In the genomic region with DNA sequence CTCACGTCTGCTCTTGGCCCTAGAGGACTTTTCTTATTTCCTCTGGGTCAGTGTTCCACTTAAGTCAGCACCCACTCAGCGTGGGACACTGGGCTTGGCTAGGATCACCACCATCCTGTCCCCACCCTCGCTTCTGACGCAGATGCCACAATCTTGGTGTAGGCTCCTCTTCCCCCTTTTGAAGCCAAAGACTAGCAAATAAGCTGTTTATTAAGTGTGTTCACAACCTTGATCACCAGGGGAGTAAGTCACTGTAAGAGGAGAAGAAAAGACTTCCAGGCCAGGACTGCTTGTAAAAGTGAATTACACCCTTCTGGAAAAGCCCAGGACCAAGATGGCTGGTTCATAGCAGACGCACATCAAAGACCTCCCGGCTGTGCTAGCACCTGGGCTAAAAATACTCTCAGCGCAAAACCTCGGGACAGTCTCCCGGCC, we compare ENCODE assay signal across 10 cellular contexts.
DNase-seq lines count a peak whose midpoint lies in the region; ATAC-seq and TF ChIP-seq lines count a peak whose summit lies in the region.
"Had no signal": no experiment of that assay in that cellular context is flagged by ENCODE, and none has a peak within 500 bp of the region (broad histone marks: within the 10 kb centered on the region; RNA-seq: fewer than 3 reads in every experiment).

No MANE protein-coding gene starts in this region.

- no peak for ATAC-seq in activated T-cell treated with anti-CD3 and anti-CD28 coated beads, Interleukin-2, amount 50 U/mL, for 72 hours (replicated peaks in 1 of 2)
- no peak for ATAC-seq in HG03354 (IDR thresholded peaks at IDR 0.05; ENCODE audit: poor library complexity, severe bottlenecking, unreplicated experiment)
- no peak for ATAC-seq in GM18873 (IDR thresholded peaks at IDR 0.05; ENCODE audit: low FRiP score, unreplicated experiment)

- peak in 1 of 2 donors; percentile 71 for TF ChIP-seq EP300 in tibial nerve (IDR thresholded peaks at IDR 0.05)

- H3K27ac ChIP-seq in coronary artery (peak overlapping the region; percentile 70 to 93), tibial nerve (peak overlapping the region in 3 of 4 donors; percentile 52 to 78 (median 73))

- peaks cover 95% of the 10 kb centered on the region for H3K4me1 Mint-ChIP-seq in activated T-cell treated with anti-CD3 and anti-CD28 coated beads, Interleukin-2, amount 50 U/mL, for 72 hours (ENCODE audit: low read depth)

- H3K4me3 ChIP-seq in coronary artery (no peak overlapping the region), mucosa of stomach (ENCODE audit: low read length) (no peak overlapping the region), tibial nerve (no peak overlapping the region)

- H3K9ac ChIP-seq in mucosa of stomach (ENCODE audit: low read length): peak overlapping the region; percentile 10

- no peak for DNase-seq in activated T-cell treated with anti-CD3 and anti-CD28 coated beads, Interleukin-2, amount 50 U/mL, for 72 hours
- no peak for DNase-seq in activated T-cell treated with anti-CD3 and anti-CD28 coated beads, Interleukin-2, amount 50 U/mL, for 48 hours
- DNase-seq in coronary artery (ENCODE audit: low spot score) (no peak), tibial nerve (ENCODE audit: low spot score in 2 of 2) (peak in 1 of 2 donors; percentile 50), NCI-H2171 (lab: John Stamatoyannopoulos, UW) (no peak)
- DNase-seq: ACHN, NCI-H187 treated with DMSO at 0.1 percent for 48 hours had no signal

- H3K27ac Mint-ChIP-seq in activated T-cell treated with anti-CD3 and anti-CD28 coated beads, Interleukin-2, amount 50 U/mL, for 72 hours: peak overlapping the region; percentile 94

- H3K27me3 ChIP-seq in mucosa of stomach (ENCODE audit: control insufficient read depth, insufficient read depth, low read length) (no peaks in the 10 kb centered on the region), tibial nerve (no peaks in the 10 kb centered on the region)

- H3K36me3 ChIP-seq in mucosa of stomach (ENCODE audit: control insufficient read depth, insufficient read depth, low read length) (no peaks in the 10 kb centered on the region), tibial nerve (no peaks in the 10 kb centered on the region)

- H3K9me3 Mint-ChIP-seq in activated T-cell treated with anti-CD3 and anti-CD28 coated beads, Interleukin-2, amount 50 U/mL, for 72 hours: no peaks in the 10 kb centered on the region

- H3K4me1 ChIP-seq in mucosa of stomach (ENCODE audit: control insufficient read depth, insufficient read depth, low read length) (peaks cover 43% of the 10 kb centered on the region), tibial nerve (peaks cover 0 to 61% (median 43%) of the 10 kb centered on the region in 4 donors)

- no peak for TF ChIP-seq POLR2A in tibial nerve (IDR thresholded peaks at IDR 0.05)

- peaks cover 3% of the 10 kb centered on the region in 2 donors for H3K36me3 Mint-ChIP-seq in activated T-cell treated with anti-CD3 and anti-CD28 coated beads, Interleukin-2, amount 50 U/mL, for 72 hours (ENCODE audit: insufficient read depth in 2 of 2)

- 82% methylated on average over 9 of the region's 9 CpGs for WGBS in tibial nerve, 2 donors

- no peak for TF ChIP-seq CTCF in coronary artery (IDR thresholded peaks at IDR 0.05)
- no peak for TF ChIP-seq CTCF in tibial nerve (IDR thresholded peaks at IDR 0.05)

- H3K4me3 Mint-ChIP-seq in activated T-cell treated with anti-CD3 and anti-CD28 coated beads, Interleukin-2, amount 50 U/mL, for 72 hours: peak overlapping the region; percentile 82 to 86

- H3K27me3 Mint-ChIP-seq in activated T-cell treated with anti-CD3 and anti-CD28 coated beads, Interleukin-2, amount 50 U/mL, for 72 hours (ENCODE audit: low read depth): no peaks in the 10 kb centered on the region

- no peaks in the 10 kb centered on the region for H3K9me3 ChIP-seq in mucosa of stomach (ENCODE audit: control insufficient read depth, low read length)
- no peaks in the 10 kb centered on the region for H3K9me3 ChIP-seq in tibial nerve
